11 cellular contexts compared by ENCODE assay signal in genomic region chr2:73177645-73178255, GRCh38. TPM values are rescaled to one million over a fixed set of nuclear protein-coding genes. Genes with fewer than 3 reads are reported as not detected.
DNase-seq lines count a peak whose midpoint lies in the region; ATAC-seq, FAIRE-seq and TF ChIP-seq lines count a peak whose summit lies in the region.
"Had no signal": no experiment of that assay in that cellular context is flagged by ENCODE, and none has a peak within 500 bp of the region (broad histone marks: within the 10 kb centered on the region; RNA-seq: fewer than 3 reads in every experiment).

No MANE protein-coding gene starts in this region.

- H3K4me2 ChIP-seq in GM12878 (ENCODE audit: control insufficient read depth, insufficient read depth) (peak overlapping the region; percentile 86), trophoblast cell (ENCODE audit: low read length) (no peak overlapping the region)

- POLR2A ChIA-PET in CD4-positive, alpha-beta memory T cell (lab: Charles Lee; ENCODE audit: partially characterized antibody) = interaction anchor here (0.6 to 3.9 kb wide), 7 partner anchors 56 to 186 kb away, joined by 3 to 18 read pairs (median 3); partner anchors contain the start of genes CCT7, PRADC1 and SFXN5
- POLR2A ChIA-PET in GM12878 (lab: Charles Lee) = interaction anchor here (0.5 to 0.8 kb wide), 3 partner anchors 56 to 1333 kb away, joined by 3 to 7 read pairs (median 6); partner anchors contain the start of gene CCT7

- H3K9me3 ChIP-seq in CD4-positive, alpha-beta memory T cell (ENCODE audit: control insufficient read depth in 1 of 2, low read length in 2 of 2) = no peaks in the 10 kb centered on the region
- H3K9me3 ChIP-seq in GM12878 (replicated peaks; ENCODE audit: control insufficient read depth, insufficient read depth, low read length) (no peaks in the 10 kb centered on the region), trophoblast cell (ENCODE audit: insufficient read depth, low read depth, low read length) (peaks cover under 1% of the 10 kb centered on the region)

- peaks cover 9% of the 10 kb centered on the region for H3K79me1 ChIP-seq in trophoblast cell (ENCODE audit: low read length)

- H3K4me1 ChIP-seq in CD4-positive, alpha-beta memory T cell (ENCODE audit: insufficient read depth, low read length) = peaks cover 23% of the 10 kb centered on the region
- H3K4me1 ChIP-seq in GM12878 (ENCODE audit: control insufficient read depth, insufficient read depth, low read length) = peaks cover 13% of the 10 kb centered on the region; the same call in 1 of the 2 replicates
- H3K4me1 ChIP-seq in trophoblast cell (ENCODE audit: control insufficient read depth in 1 of 2, insufficient read depth in 2 of 2, low read length in 2 of 2) = peaks cover 19 to 26% of the 10 kb centered on the region in 2 experiments

- intact Hi-C loops in CD4-positive, alpha-beta memory T cell (cut with micrococcal nuclease) = loop anchor here (1.0 to 10.0 kb wide), 10 partner anchors 14 to 1253 kb away; partner anchors contain the start of genes CCT7 and SFXN5
- intact Hi-C loops in GM12878 (cut with micrococcal nuclease; ENCODE audit: unreplicated experiment) = loop anchor here (1.0 to 5.0 kb wide), 3 partner anchors 93 to 285 kb away; no protein-coding TSS in a partner anchor

- no peak overlapping the region for H4K8ac ChIP-seq in trophoblast cell (ENCODE audit: low read depth, low read length)

- CTCF ChIA-PET in CD4-positive, alpha-beta memory T cell (lab: Charles Lee; ENCODE audit: partially characterized antibody) = interaction anchor here (0.6 to 8.2 kb wide), 54 partner anchors 9 to 365 kb away, joined by 3 to 184 read pairs (median 4); partner anchors contain the start of genes PRADC1, SFXN5 and SMYD5
- CTCF ChIA-PET in GM12878 (lab: Yijun Ruan, JAX) = interaction anchor here (0.6 to 6.3 kb wide), 46 partner anchors 8 to 1526 kb away, joined by 3 to 82 read pairs (median 5); partner anchors contain the start of gene SMYD5

- H4K12ac ChIP-seq in trophoblast cell (ENCODE audit: low read depth, low read length) = no peak overlapping the region

- peaks cover 0 to 5% (median 0%) of the 10 kb centered on the region in 8 donors for H3K9me3 Mint-ChIP-seq in CD4-positive, alpha-beta memory T cell
- H3K9me3 Mint-ChIP-seq in nephron progenitor cell = no peaks in the 10 kb centered on the region
- H3K9me3 Mint-ChIP-seq: activated naive CD4-positive, alpha-beta T cell treated with anti-CD3 and anti-CD28 coated beads, Interleukin-2, amount 50 U/mL, for 72 hours had no signal

- H3K23ac ChIP-seq in trophoblast cell (ENCODE audit: low read length) = no peak overlapping the region

- BruUV-seq in GM12878 (replicated peaks; lab: Mats Ljungman, UMichigan) = no TSS peak

- no peak overlapping the region for H4K91ac ChIP-seq in trophoblast cell (ENCODE audit: low read depth, low read length)

- H3K14ac ChIP-seq in trophoblast cell (ENCODE audit: low read length) = no peak overlapping the region

- RAD21 ChIA-PET in GM12878 (lab: Charles Lee; ENCODE audit: unreplicated experiment) = interaction anchor here (0.6 to 2.9 kb wide), 12 partner anchors 21 to 283 kb away, joined by 3 to 33 read pairs (median 5); partner anchors contain the start of genes FBXO41, PRADC1 and SMYD5

- H3K4ac ChIP-seq in trophoblast cell (ENCODE audit: low read depth, low read length) = no peak overlapping the region

- H2BK12ac ChIP-seq in trophoblast cell (ENCODE audit: low read length) = no peak overlapping the region

- no peak overlapping the region for H2AK5ac ChIP-seq in trophoblast cell (ENCODE audit: low read length)

- H3K18ac ChIP-seq in trophoblast cell (ENCODE audit: low read length) = no peak overlapping the region

- H3K27ac Mint-ChIP-seq in CD4-positive, alpha-beta memory T cell = peak overlapping the region in 3 of 7 donors; percentile 36 to 90 (median 56)
- H3K27ac Mint-ChIP-seq in nephron progenitor cell = no peak overlapping the region

- H3K79me2 ChIP-seq in GM12878 (ENCODE audit: control insufficient read depth, insufficient read depth, low read length) (no peaks in the 10 kb centered on the region), trophoblast cell (ENCODE audit: control insufficient read depth, insufficient read depth, low read length, poor library complexity) (no peaks in the 10 kb centered on the region)

- in situ Hi-C loops in GM12878 (cut with MboI) = loop anchor here (5.0 kb wide), 1 partner anchor 285 kb away; no protein-coding TSS in a partner anchor

- H2AFZ ChIP-seq in GM12878 (ENCODE audit: control insufficient read depth, low read depth, low read length) (peak overlapping the region; percentile 29; the same call in 1 of the 2 replicates), trophoblast cell (ENCODE audit: insufficient read depth, low read length, poor library complexity) (no peak overlapping the region)

- no peaks in the 10 kb centered on the region for H3K36me3 Mint-ChIP-seq in CD4-positive, alpha-beta memory T cell
- no peaks in the 10 kb centered on the region for H3K36me3 Mint-ChIP-seq in nephron progenitor cell (ENCODE audit: low read depth)
- H3K36me3 Mint-ChIP-seq: activated naive CD4-positive, alpha-beta T cell treated with anti-CD3 and anti-CD28 coated beads, Interleukin-2, amount 50 U/mL, for 72 hours had no signal

- no peaks in the 10 kb centered on the region for H4K20me1 ChIP-seq in GM12878 (ENCODE audit: control insufficient read depth, insufficient read depth)

- no peak for TF ChIP-seq EP300 in GM12878 (IDR thresholded peaks at IDR 0.05; ENCODE audit: borderline replicate concordance in 1 of 2, control insufficient read depth in 1 of 2, low read depth in 2 of 2, low read length in 2 of 2)

- TF ChIP-seq RAD21 in GM12878 (IDR thresholded peaks at IDR 0.05; ENCODE audit: insufficient read depth, low read depth, low read length) = no peak

- no peak overlapping the region for H2BK120ac ChIP-seq in trophoblast cell (ENCODE audit: insufficient read depth, low read length, poor library complexity)

- TF ChIP-seq POLR2A in GM12878 (IDR thresholded peaks at IDR 0.05; ENCODE audit: low read depth, low read length) = no peak

- no peak overlapping the region for H3K4me3 ChIP-seq in CD4-positive, alpha-beta memory T cell (ENCODE audit: low read length in 2 of 2)
- no peak overlapping the region for H3K4me3 ChIP-seq in GM12878
- no peak overlapping the region for H3K4me3 ChIP-seq in trophoblast cell (ENCODE audit: low read depth, low read length)

- WGBS in GM12878 (ENCODE audit: insufficient coverage, insufficient replicate concordance, low lambda C conversion rate, missing lambda C conversion rate) = 27% methylated on average over 11 of the region's 12 CpGs
- no CpG with 5 or more reads among the region's 12 CpGs for WGBS in trophoblast cell (ENCODE audit: extremely low coverage, insufficient coverage, insufficient read length)

- H3K36me3 ChIP-seq in CD4-positive, alpha-beta memory T cell (ENCODE audit: insufficient read depth, low read length) = no peaks in the 10 kb centered on the region
- H3K36me3 ChIP-seq in GM12878 (ENCODE audit: control insufficient read depth in 2 of 2, insufficient read depth in 2 of 2, low read length in 1 of 2) = no peaks in the 10 kb centered on the region
- no peaks in the 10 kb centered on the region for H3K36me3 ChIP-seq in trophoblast cell (ENCODE audit: control insufficient read depth in 1 of 2, insufficient read depth in 2 of 2, low read length in 2 of 2)

- peaks cover 11 to 21% (median 15%) of the 10 kb centered on the region in 4 donors for H3K4me1 Mint-ChIP-seq in CD4-positive, alpha-beta memory T cell
- H3K4me1 Mint-ChIP-seq in nephron progenitor cell = peaks cover 28% of the 10 kb centered on the region

- TF ChIP-seq CTCF in GM12878 (IDR thresholded peaks at IDR 0.05 in 2 of 3, conservative IDR thresholded peaks at IDR 0.05 in 1 of 3; ENCODE audit: control insufficient read depth in 2 of 3, extremely low read depth in 1 of 3, insufficient read depth in 1 of 3, low read depth in 3 of 3, low read length in 3 of 3) = no peak
- peak; percentile 36 for TF ChIP-seq CTCF in nephron progenitor cell (IDR thresholded peaks at IDR 0.05)

- H3K9ac ChIP-seq in GM12878 (ENCODE audit: control insufficient read depth, insufficient read depth, low read length) = no peak overlapping the region
- H3K9ac ChIP-seq in trophoblast cell (ENCODE audit: low read length) = no peak overlapping the region

- peak overlapping the region; percentile 80 to 92 (median 90) for H3K4me3 Mint-ChIP-seq in CD4-positive, alpha-beta memory T cell
- peak overlapping the region; percentile 84 for H3K4me3 Mint-ChIP-seq in nephron progenitor cell

- SMC1A ChIA-PET in GM12878 (lab: Charles Lee; ENCODE audit: uncharacterized antibody, unreplicated experiment) = interaction anchor here (0.9 to 2.2 kb wide), 16 partner anchors 14 to 316 kb away, joined by 3 to 19 read pairs (median 4); partner anchors contain the start of genes EGR4 and SPR

- H3K27ac ChIP-seq in CD4-positive, alpha-beta memory T cell (ENCODE audit: low read depth, low read length) = no peak overlapping the region
- H3K27ac ChIP-seq in GM12878 (ENCODE audit: control insufficient read depth, insufficient read depth) = no peak overlapping the region
- H3K27ac ChIP-seq in trophoblast cell (ENCODE audit: low read depth, low read length) = no peak overlapping the region

- H2BK5ac ChIP-seq in trophoblast cell (ENCODE audit: low read depth, low read length, poor library complexity) = no peak overlapping the region

- peaks cover 17% of the 10 kb centered on the region for H3K27me3 ChIP-seq in CD4-positive, alpha-beta memory T cell (ENCODE audit: insufficient read depth, low read length)
- H3K27me3 ChIP-seq in GM12878 (replicated peaks in 1 of 2; ENCODE audit: control insufficient read depth in 2 of 2, insufficient read depth in 2 of 2, low read length in 1 of 2) (peaks cover 12 to 13% of the 10 kb centered on the region in 2 experiments; a peak in 3 of 4 replicates), trophoblast cell (ENCODE audit: insufficient read depth, low read length) (peaks cover 22% of the 10 kb centered on the region)

- FAIRE-seq in GM12878 (lab: Jason Lieb, UNC) = no peak

- no peak for DNase-seq in CD4-positive, alpha-beta memory T cell
- DNase-seq in GM12878 (ENCODE audit: low read depth, low spot score) = no peak
- DNase-seq in nephron progenitor cell = no peak
- no peak for DNase-seq in trophoblast cell
- no peak for DNase-seq in OCI-M2 (lab: John Stamatoyannopoulos, UW; ENCODE audit: unreplicated experiment)
- DNase-seq in cortex of kidney (lab: John Stamatoyannopoulos, UW) = no peak

- ATAC-seq in HG03196 (IDR thresholded peaks at IDR 0.05; ENCODE audit: unreplicated experiment) (peak; percentile 4), GM12878 (peak; percentile 7), HG03135 (IDR thresholded peaks at IDR 0.05; ENCODE audit: unreplicated experiment) (no peak)

- peaks cover 10 to 30% of the 10 kb centered on the region in 2 donors for H3K27me3 Mint-ChIP-seq in CD4-positive, alpha-beta memory T cell
- H3K27me3 Mint-ChIP-seq in nephron progenitor cell (ENCODE audit: low read depth, poor library complexity) = peaks cover 92% of the 10 kb centered on the region

RNA-seq across cellular contexts. Expression of gene NOTO, which starts 24.6 kb away (rescaled TPM):
- not detected for total RNA-seq in CD4-positive, alpha-beta memory T cell
- not detected for polyA plus RNA-seq in CD4-positive, alpha-beta memory T cell
- total RNA-seq in GM12878 (2013; cell fraction: nucleolus; rRNA removed) = not detected in 2 replicates
- total RNA-seq in GM12878 (2014; rRNA removed) = not detected in 2 replicates
- total RNA-seq in GM12878 (2014; rRNA removed; fragmentation: Illumina TruSeq; extraction: Trizol) = not detected in 2 replicates
- not detected in 2 replicates for total RNA-seq in GM12878 (2021)
- not detected for polyA plus RNA-seq in GM12878 (2011; ENCODE audit: low read depth)
- polyA plus RNA-seq in GM12878 (2011; rRNA removed) = not detected in 2 replicates
- polyA plus RNA-seq in GM12878 (2011; cell fraction: cytosol; rRNA removed) = not detected in 2 replicates
- polyA plus RNA-seq in GM12878 (2011; cell fraction: nucleus; rRNA removed) = not detected in 2 replicates
- not detected in 2 replicates for polyA plus RNA-seq in GM12878 (2012)
- not detected in 2 replicates for polyA plus RNA-seq in GM12878 (2014; fragmentation: Illumina TruSeq; extraction: Trizol)
- polyA plus RNA-seq in GM12878 (2014; fragmentation: Nextera tagmentation; extraction: Ambion mirVana) = not detected
- not detected in 2 replicates for polyA plus RNA-seq in GM12878 (2014; rRNA removed)
- polyA plus RNA-seq in GM12878 (2016; fragmentation: Nextera tagmentation; extraction: Ambion mirVana) = not detected
- polyA minus RNA-seq in GM12878 (2011; rRNA and poly(A)+ RNA removed) = not detected in 2 replicates
- polyA minus RNA-seq in GM12878 (2011; cell fraction: cytosol; rRNA and poly(A)+ RNA removed) = not detected in 2 replicates
- not detected in 2 replicates for polyA minus RNA-seq in GM12878 (2011; cell fraction: nucleus; rRNA and poly(A)+ RNA removed)
- polyA plus RNA-seq in trophoblast cell (2013) = not detected in 2 replicates
- total RNA-seq: activated naive CD4-positive, alpha-beta T cell treated with anti-CD3 and anti-CD28 coated beads, Interleukin-2, amount 50 U/mL, for 72 hours; lung; temporal lobe had no signal
- polyA plus RNA-seq: lung had no signal

RNA-seq across cellular contexts. Expression of gene SMYD5, which starts 36.3 kb away (rescaled TPM):
- 10 to 100 TPM; 38.4 to 38.9 TPM for total RNA-seq in CD4-positive, alpha-beta memory T cell
- polyA plus RNA-seq in CD4-positive, alpha-beta memory T cell = 10 to 100 TPM; 21.3 to 23.5 TPM
- total RNA-seq in GM12878 (2013; cell fraction: nucleolus; rRNA removed) = 24.2 and 30.9 TPM in 2 replicates
- 31.4 and 31.5 TPM in 2 replicates for total RNA-seq in GM12878 (2014; rRNA removed)
- total RNA-seq in GM12878 (2014; rRNA removed; fragmentation: Illumina TruSeq; extraction: Trizol) = 21.1 and 21.2 TPM in 2 replicates
- total RNA-seq in GM12878 (2021) = 30.8 and 34.4 TPM in 2 replicates
- 29.1 TPM for polyA plus RNA-seq in GM12878 (2011; ENCODE audit: low read depth)
- polyA plus RNA-seq in GM12878 (2011; rRNA removed) = 23.1 and 34.7 TPM in 2 replicates
- polyA plus RNA-seq in GM12878 (2011; cell fraction: cytosol; rRNA removed) = 41.4 and 42.7 TPM in 2 replicates
- 50.6 and 54.2 TPM in 2 replicates for polyA plus RNA-seq in GM12878 (2011; cell fraction: nucleus; rRNA removed)
- 22.2 and 22.4 TPM in 2 replicates for polyA plus RNA-seq in GM12878 (2012)
- 29.9 and 35.3 TPM in 2 replicates for polyA plus RNA-seq in GM12878 (2014; fragmentation: Illumina TruSeq; extraction: Trizol)
- polyA plus RNA-seq in GM12878 (2014; fragmentation: Nextera tagmentation; extraction: Ambion mirVana) = 1 to 10 TPM; 6.1 to 6.6 TPM
- 33.8 and 34.1 TPM in 2 replicates for polyA plus RNA-seq in GM12878 (2014; rRNA removed)
- 10 to 100 TPM; 18.4 to 18.8 TPM for polyA plus RNA-seq in GM12878 (2016; fragmentation: Nextera tagmentation; extraction: Ambion mirVana)
- 32.3 and 46.1 TPM in 2 replicates for polyA minus RNA-seq in GM12878 (2011; rRNA and poly(A)+ RNA removed)
- polyA minus RNA-seq in GM12878 (2011; cell fraction: cytosol; rRNA and poly(A)+ RNA removed) = 12.1 and 13.8 TPM in 2 replicates
- polyA minus RNA-seq in GM12878 (2011; cell fraction: nucleus; rRNA and poly(A)+ RNA removed) = 11.2 and 26.5 TPM in 2 replicates
- polyA plus RNA-seq in trophoblast cell (2013) = 11.7 and 11.8 TPM in 2 replicates

RNA-seq across cellular contexts. Expression of gene PRADC1, which starts 55.3 kb away (rescaled TPM):
- total RNA-seq in CD4-positive, alpha-beta memory T cell = 1 to 10 TPM; 7.0 to 7.4 TPM
- 10 to 100 TPM; 20.5 to 41.5 TPM for polyA plus RNA-seq in CD4-positive, alpha-beta memory T cell
- total RNA-seq in GM12878 (2013; cell fraction: nucleolus; rRNA removed) = 1.1 and 2.2 TPM in 2 replicates
- total RNA-seq in GM12878 (2014; rRNA removed) (16.9 and 18.6 TPM in 2 replicates), GM12878 (2014; rRNA removed; fragmentation: Illumina TruSeq; extraction: Trizol) (11.7 and 12.4 TPM in 2 replicates), GM12878 (2021) (13.4 and 15.7 TPM in 2 replicates)
- polyA plus RNA-seq in GM12878 (2011; ENCODE audit: low read depth) = 4.2 TPM
- polyA plus RNA-seq in GM12878 (2011; rRNA removed) (5.1 and 8.9 TPM in 2 replicates), GM12878 (2014; fragmentation: Illumina TruSeq; extraction: Trizol) (6.2 and 12.6 TPM in 2 replicates), GM12878 (2014; fragmentation: Nextera tagmentation; extraction: Ambion mirVana) (1 to 10 TPM; 3.7 to 8.1 TPM), GM12878 (2014; rRNA removed) (14.9 and 16.1 TPM in 2 replicates), GM12878 (2016; fragmentation: Nextera tagmentation; extraction: Ambion mirVana) (10 to 100 TPM; 31.5 to 39.0 TPM)
- 13.5 and 18.2 TPM in 2 replicates for polyA plus RNA-seq in GM12878 (2011; cell fraction: cytosol; rRNA removed)
- polyA plus RNA-seq in GM12878 (2011; cell fraction: nucleus; rRNA removed) = 7.2 and 7.9 TPM in 2 replicates
- 6.9 and 7.9 TPM in 2 replicates for polyA plus RNA-seq in GM12878 (2012)
- 5.1 and 11.0 TPM in 2 replicates for polyA minus RNA-seq in GM12878 (2011; rRNA and poly(A)+ RNA removed)
- 1.9 and 4.0 TPM in 2 replicates for polyA minus RNA-seq in GM12878 (2011; cell fraction: cytosol; rRNA and poly(A)+ RNA removed)
- 1.6 and 4.6 TPM in 2 replicates for polyA minus RNA-seq in GM12878 (2011; cell fraction: nucleus; rRNA and poly(A)+ RNA removed)
- polyA plus RNA-seq in trophoblast cell (2013) = 14.9 and 15.3 TPM in 2 replicates

RNA-seq across cellular contexts. Expression of gene CCT7, which starts 56.4 kb away (rescaled TPM):
- 100 to 1,000 TPM; 187 to 188 TPM for total RNA-seq in CD4-positive, alpha-beta memory T cell
- polyA plus RNA-seq in CD4-positive, alpha-beta memory T cell = 100 to 1,000 TPM; 239 to 400 TPM
- total RNA-seq in GM12878 (2013; cell fraction: nucleolus; rRNA removed) = 85.4 and 96.2 TPM in 2 replicates
- 468 and 475 TPM in 2 replicates for total RNA-seq in GM12878 (2014; rRNA removed)
- 472 and 478 TPM in 2 replicates for total RNA-seq in GM12878 (2014; rRNA removed; fragmentation: Illumina TruSeq; extraction: Trizol)
- total RNA-seq in GM12878 (2021) = 474 and 494 TPM in 2 replicates
- 269 TPM for polyA plus RNA-seq in GM12878 (2011; ENCODE audit: low read depth)
- polyA plus RNA-seq in GM12878 (2011; rRNA removed) = 498 and 571 TPM in 2 replicates
- 415 and 490 TPM in 2 replicates for polyA plus RNA-seq in GM12878 (2011; cell fraction: cytosol; rRNA removed)
- polyA plus RNA-seq in GM12878 (2011; cell fraction: nucleus; rRNA removed) = 162 and 206 TPM in 2 replicates
- 217 and 463 TPM in 2 replicates for polyA plus RNA-seq in GM12878 (2012)
- polyA plus RNA-seq in GM12878 (2014; fragmentation: Illumina TruSeq; extraction: Trizol) = 574 and 674 TPM in 2 replicates
- polyA plus RNA-seq in GM12878 (2014; fragmentation: Nextera tagmentation; extraction: Ambion mirVana) = 100 to 1,000 TPM; 206 to 377 TPM
- 530 and 598 TPM in 2 replicates for polyA plus RNA-seq in GM12878 (2014; rRNA removed)
- 100 to 1,000 TPM; 455 to 510 TPM for polyA plus RNA-seq in GM12878 (2016; fragmentation: Nextera tagmentation; extraction: Ambion mirVana)
- 387 and 498 TPM in 2 replicates for polyA minus RNA-seq in GM12878 (2011; rRNA and poly(A)+ RNA removed)
- polyA minus RNA-seq in GM12878 (2011; cell fraction: cytosol; rRNA and poly(A)+ RNA removed) = 110 and 130 TPM in 2 replicates
- polyA minus RNA-seq in GM12878 (2011; cell fraction: nucleus; rRNA and poly(A)+ RNA removed) = 69.8 and 106 TPM in 2 replicates
- 331 and 367 TPM in 2 replicates for polyA plus RNA-seq in trophoblast cell (2013)
